24 cellular contexts compared by ENCODE assay signal in the genomic region with DNA sequence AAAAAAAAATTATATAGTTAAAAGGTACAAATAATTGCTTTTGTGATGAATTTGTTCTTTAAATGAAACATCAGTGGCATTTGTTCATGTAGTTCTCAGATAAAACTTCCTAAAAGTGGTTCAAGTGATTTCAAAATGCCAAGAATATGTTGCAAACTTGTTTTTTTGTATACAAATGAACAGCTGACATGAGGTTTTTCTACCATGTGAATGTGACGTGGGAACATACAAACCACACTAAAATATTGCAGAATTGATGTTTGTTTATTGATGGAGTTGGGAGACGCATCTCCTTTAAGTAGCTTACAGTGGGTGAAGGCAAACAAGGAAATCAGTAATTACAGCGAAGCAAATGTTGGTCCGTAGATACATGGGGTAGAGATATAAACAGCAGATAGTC. TPM values are rescaled to one million over a fixed set of nuclear protein-coding genes. Genes with fewer than 3 reads are reported as not detected.
DNase-seq lines count a peak whose midpoint lies in the region; ATAC-seq and TF ChIP-seq lines count a peak whose summit lies in the region.
"Had no signal": no experiment of that assay in that cellular context is flagged by ENCODE, and none has a peak within 500 bp of the region (broad histone marks: within the 10 kb centered on the region; RNA-seq: fewer than 3 reads in every experiment).

No MANE protein-coding gene starts in this region.

- peak overlapping the region; percentile 83 for H3K27ac Mint-ChIP-seq in memory B cell
- no peak overlapping the region for H3K27ac Mint-ChIP-seq in activated naive CD4-positive, alpha-beta T cell treated with anti-CD3 and anti-CD28 coated beads, Interleukin-2, amount 10 ng/mL, durations not matched to agents 7 days and 5 days
- H3K27ac Mint-ChIP-seq: CD8-positive, alpha-beta memory T cell had no signal

- TF ChIP-seq CTCF in smooth muscle cell (IDR thresholded peaks at IDR 0.05; ENCODE audit: borderline replicate concordance, insufficient read depth, poor library complexity, severe bottlenecking), result no peak

- no peak overlapping the region for H2AFZ ChIP-seq in smooth muscle cell (ENCODE audit: low read depth)

- H3F3A ChIP-seq in smooth muscle cell (ENCODE audit: low read depth), result no peaks in the 10 kb centered on the region

- DNase-seq in CD1c-positive myeloid dendritic cell (ENCODE audit: extremely low spot score), result peak; percentile 62
- DNase-seq in SJSA1 (ENCODE audit: low read depth in 1 of 2, low spot score in 2 of 2), result no peak
- no peak for DNase-seq in memory B cell (ENCODE audit: low spot score in 2 of 2)
- no peak for DNase-seq in smooth muscle cell (lab: John Stamatoyannopoulos, UW; ENCODE audit: unreplicated experiment)
- DNase-seq in HK-2 (ENCODE audit: unreplicated experiment), result no peak
- no peak for DNase-seq in activated naive CD4-positive, alpha-beta T cell treated with anti-CD3 and anti-CD28 coated beads, Interleukin-2, amount 10 ng/mL, durations not matched to agents 7 days and 5 days
- no peak for DNase-seq in occipital lobe (lab: John Stamatoyannopoulos, UW)
- DNase-seq: ACHN; Calu3; CD8-positive, alpha-beta memory T cell; DMS153; GDM1; NCI-H1092; NCI-H1436; NCI-H2029; NCI-H2227 treated with DMSO at 0.1 percent for 48 hours; NCI-H510A; NCI-H748 treated with DMSO at 0.1 percent for 48 hours; SW 1271 had no signal

- CTCF ChIA-PET in activated naive CD4-positive, alpha-beta T cell treated with anti-CD3 and anti-CD28 coated beads, Interleukin-2, amount 10 ng/mL, durations not matched to agents 7 days and 5 days (lab: Charles Lee), result no interaction called here

- H3K36me3 ChIP-seq in SJSA1, result peaks cover 74% of the 10 kb centered on the region
- H3K36me3 ChIP-seq in smooth muscle cell (ENCODE audit: low read depth), result peaks cover 5% of the 10 kb centered on the region

- H3K9me3 ChIP-seq in SJSA1 (replicated peaks) (no peaks in the 10 kb centered on the region), smooth muscle cell (replicated peaks; ENCODE audit: low read depth) (no peaks in the 10 kb centered on the region)

- no peak overlapping the region for H3K4me2 ChIP-seq in smooth muscle cell

- peaks cover 100% of the 10 kb centered on the region for H3K79me2 ChIP-seq in smooth muscle cell (ENCODE audit: low read depth)

- no peaks in the 10 kb centered on the region for H3K27me3 Mint-ChIP-seq in memory B cell
- H3K27me3 Mint-ChIP-seq in activated naive CD4-positive, alpha-beta T cell treated with anti-CD3 and anti-CD28 coated beads, Interleukin-2, amount 10 ng/mL, durations not matched to agents 7 days and 5 days, result no peaks in the 10 kb centered on the region
- H3K27me3 Mint-ChIP-seq: CD8-positive, alpha-beta memory T cell had no signal

- H3K4me3 Mint-ChIP-seq in memory B cell, result peak overlapping the region; percentile 5
- H3K4me3 Mint-ChIP-seq in activated naive CD4-positive, alpha-beta T cell treated with anti-CD3 and anti-CD28 coated beads, Interleukin-2, amount 10 ng/mL, durations not matched to agents 7 days and 5 days, result no peak overlapping the region
- H3K4me3 Mint-ChIP-seq: CD8-positive, alpha-beta memory T cell had no signal

- H3K9ac ChIP-seq in smooth muscle cell (ENCODE audit: low read depth), result no peak overlapping the region
- H3K9ac ChIP-seq: BLaER1 treated with 17β-estradiol and CSF1 and Interleukin-3, amounts not matched to agents 10 nM and 100 nM had no signal

- peaks cover 64% of the 10 kb centered on the region for H3K4me1 Mint-ChIP-seq in memory B cell
- no peaks in the 10 kb centered on the region for H3K4me1 Mint-ChIP-seq in activated naive CD4-positive, alpha-beta T cell treated with anti-CD3 and anti-CD28 coated beads, Interleukin-2, amount 10 ng/mL, durations not matched to agents 7 days and 5 days
- H3K4me1 Mint-ChIP-seq: CD8-positive, alpha-beta memory T cell had no signal

- H3K4me3 ChIP-seq in SJSA1 (no peak overlapping the region), smooth muscle cell (no peak overlapping the region)
- H3K4me3 ChIP-seq: BLaER1 treated with 17β-estradiol and CSF1 and Interleukin-3, amounts not matched to agents 10 nM and 100 nM; K562 had no signal

- WGBS in smooth muscle cell (ENCODE audit: low lambda C conversion rate), result 81% methylated on average over 4 of the region's 4 CpGs

- peaks cover 100% of the 10 kb centered on the region for H4K20me1 ChIP-seq in smooth muscle cell (ENCODE audit: low read depth)

- H3K4me1 ChIP-seq in SJSA1 (replicated peaks), result peaks cover 65% of the 10 kb centered on the region
- peaks cover 5% of the 10 kb centered on the region for H3K4me1 ChIP-seq in smooth muscle cell (ENCODE audit: low read depth)

- H3K9me3 Mint-ChIP-seq in memory B cell, result no peaks in the 10 kb centered on the region
- H3K9me3 Mint-ChIP-seq in activated naive CD4-positive, alpha-beta T cell treated with anti-CD3 and anti-CD28 coated beads, Interleukin-2, amount 10 ng/mL, durations not matched to agents 7 days and 5 days, result no peaks in the 10 kb centered on the region

- H3K27me3 ChIP-seq in SJSA1 (replicated peaks) (no peaks in the 10 kb centered on the region), smooth muscle cell (ENCODE audit: low read depth) (no peaks in the 10 kb centered on the region)
- H3K27me3 ChIP-seq: BLaER1 treated with 17β-estradiol and CSF1 and Interleukin-3, amounts not matched to agents 10 nM and 100 nM had no signal

- H3K36me3 Mint-ChIP-seq in memory B cell, result peaks cover 27% of the 10 kb centered on the region
- no peaks in the 10 kb centered on the region for H3K36me3 Mint-ChIP-seq in activated naive CD4-positive, alpha-beta T cell treated with anti-CD3 and anti-CD28 coated beads, Interleukin-2, amount 10 ng/mL, durations not matched to agents 7 days and 5 days
- H3K36me3 Mint-ChIP-seq: CD8-positive, alpha-beta memory T cell had no signal

- ATAC-seq in memory B cell (ENCODE audit: low read depth), result no peak
- no peak for ATAC-seq in HG03196 (IDR thresholded peaks at IDR 0.05; ENCODE audit: unreplicated experiment)
- ATAC-seq: HCT116, K562, Right ventricle myocardium inferior had no signal

- H3K27ac ChIP-seq in SJSA1 (peak overlapping the region; percentile 88), smooth muscle cell (ENCODE audit: low read depth) (peak overlapping the region; percentile 17)
- H3K27ac ChIP-seq: BLaER1 treated with 17β-estradiol and CSF1 and Interleukin-3, amounts not matched to agents 10 nM and 100 nM had no signal

RNA-seq across cellular contexts. Expression of a gene that starts 17.0 kb away (rescaled TPM):
- 445 and 523 TPM in 2 replicates for total RNA-seq in SJSA1 (2014; rRNA removed; shearing (Covaris generic))
- 194 and 196 TPM in 2 replicates for total RNA-seq in smooth muscle cell
- polyA plus RNA-seq in smooth muscle cell, result 292 and 304 TPM in 2 replicates
- 359 TPM for total RNA-seq in occipital lobe
- total RNA-seq: Calu3 had no signal
- polyA plus RNA-seq: CD8-positive, alpha-beta memory T cell; K562 had no signal
